Comparison of ENCODE assay signal across 11 cellular contexts in the genomic region with DNA sequence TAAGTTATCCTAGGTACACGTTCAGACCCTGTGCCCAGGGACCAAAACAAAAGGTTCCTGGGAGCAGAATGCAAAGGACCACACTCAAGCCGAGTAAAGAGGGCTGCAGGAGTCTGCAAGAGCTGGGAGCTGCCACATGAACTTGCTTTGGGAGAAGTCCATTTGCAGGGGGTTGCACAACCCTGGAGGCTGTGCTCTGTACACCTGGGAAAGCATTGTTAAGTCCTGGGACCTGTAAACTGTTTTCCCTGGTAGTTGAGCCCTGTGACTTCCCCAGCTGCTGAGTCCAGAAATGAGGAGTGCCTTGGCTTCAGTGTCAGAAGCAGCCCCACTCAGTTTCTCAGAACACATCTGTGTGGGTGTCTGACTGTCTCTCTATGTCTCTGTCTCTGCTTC.
DNase-seq lines count a peak whose midpoint lies in the region; ATAC-seq, FAIRE-seq and TF ChIP-seq lines count a peak whose summit lies in the region.
"Had no signal": no experiment of that assay in that cellular context is flagged by ENCODE, and none has a peak within 500 bp of the region (broad histone marks: within the 10 kb centered on the region; RNA-seq: fewer than 3 reads in every experiment).

No MANE protein-coding gene starts in this region.

- no peaks in the 10 kb centered on the region for H3K9me3 Mint-ChIP-seq in astrocyte (ENCODE audit: unreplicated experiment)

- peaks cover 51% of the 10 kb centered on the region for H3K4me1 Mint-ChIP-seq in astrocyte (ENCODE audit: low read depth, unreplicated experiment)

- H3K27ac Mint-ChIP-seq in astrocyte (ENCODE audit: unreplicated experiment): peak overlapping the region; percentile 99
- H3K27ac Mint-ChIP-seq: activated CD8-positive, alpha-beta memory T cell treated with anti-CD3 and anti-CD28 coated beads, Interleukin-2, amount 10 ng/mL, durations not matched to agents 7 days and 5 days had no signal

- TF ChIP-seq CTCF in astrocyte (IDR thresholded peaks at IDR 0.05; ENCODE audit: insufficient read depth, low read depth, low read length) (no peak), left lung (IDR thresholded peaks at IDR 0.05) (no peak), GM13977 (IDR thresholded peaks at IDR 0.05; ENCODE audit: extremely low read depth, insufficient read depth, missing control alignments) (no peak)

- intact Hi-C loops in left lung (cut with DNase I): no loop called here

- H3K27me3 ChIP-seq in astrocyte (ENCODE audit: insufficient read depth, low read length) (no peaks in the 10 kb centered on the region), left lung (peaks cover 0 to 2% of the 10 kb centered on the region in 2 donors)

- peaks cover 1% of the 10 kb centered on the region for H3K36me3 Mint-ChIP-seq in astrocyte (ENCODE audit: low read depth, unreplicated experiment)
- H3K36me3 Mint-ChIP-seq: activated CD8-positive, alpha-beta memory T cell treated with anti-CD3 and anti-CD28 coated beads, Interleukin-2, amount 10 ng/mL, durations not matched to agents 7 days and 5 days had no signal

- H4K20me1 ChIP-seq in astrocyte (ENCODE audit: insufficient read depth, low read length): no peaks in the 10 kb centered on the region

- 0 out of 2 replicates have a peak, but pooled peaks have one; percentile 9 for TF ChIP-seq POLR2A in H54 (IDR thresholded peaks at IDR 0.05; ENCODE audit: low read depth, low read length)

- H3K27ac ChIP-seq in astrocyte (ENCODE audit: low read depth, low read length) (peak overlapping the region; percentile 93), left lung (peak overlapping the region; percentile 43 to 54), skin epidermis (peak overlapping the region in 15 of 21 experiments; percentile 15 to 78 (median 50))

- H3K27me3 Mint-ChIP-seq in astrocyte (ENCODE audit: low read depth, unreplicated experiment): no peaks in the 10 kb centered on the region

- peak overlapping the region; percentile 2 for H3K4me3 Mint-ChIP-seq in astrocyte (ENCODE audit: unreplicated experiment)
- H3K4me3 Mint-ChIP-seq: activated CD8-positive, alpha-beta memory T cell treated with anti-CD3 and anti-CD28 coated beads, Interleukin-2, amount 10 ng/mL, durations not matched to agents 7 days and 5 days had no signal

- H3K9ac ChIP-seq in astrocyte (ENCODE audit: low read length): peak overlapping the region; percentile 73

- no peak for ATAC-seq in left lung
- ATAC-seq: activated CD8-positive, alpha-beta memory T cell treated with anti-CD3 and anti-CD28 coated beads, Interleukin-2, amount 10 ng/mL, durations not matched to agents 7 days and 5 days had no signal

- H3K4me3 ChIP-seq in astrocyte (ENCODE audit: insufficient read depth, low read depth, low read length) (no peak overlapping the region), left lung (no peak overlapping the region), skin epidermis (no peak overlapping the region)

- H3K9me3 ChIP-seq in astrocyte (ENCODE audit: insufficient read depth, low read depth, low read length): no peaks in the 10 kb centered on the region
- H3K9me3 ChIP-seq in left lung: no peaks in the 10 kb centered on the region

- FAIRE-seq in H54 (lab: Jason Lieb, UNC) (no peak), astrocyte (lab: Jason Lieb, UNC) (no peak)
- FAIRE-seq: G401.6 had no signal

- DNase-seq in H54 (ENCODE audit: insufficient read length, low spot score) (no peak), astrocyte (ENCODE audit: low read depth) (no peak), left lung (no peak), islet precursor cell (no peak), COLO829 (ENCODE audit: low spot score) (no peak), GM13977 (ENCODE audit: low spot score) (no peak)
- no peak for DNase-seq in stimulated activated naive CD4-positive, alpha-beta T cell (lab: John Stamatoyannopoulos, UW)
- DNase-seq: activated CD8-positive, alpha-beta memory T cell treated with anti-CD3 and anti-CD28 coated beads, Interleukin-2, amount 10 ng/mL, durations not matched to agents 7 days and 5 days; NCI-H187 had no signal

- H3K36me3 ChIP-seq in astrocyte (ENCODE audit: insufficient read depth, low read length) (no peaks in the 10 kb centered on the region), left lung (no peaks in the 10 kb centered on the region)

- in situ Hi-C loops in GM13977 (cut with MboI; ENCODE audit: low pct_unique_long_range_greater_than_20kb, low sequenced_read_pairs, unreplicated experiment): no loop called here

- no peak overlapping the region for H2AFZ ChIP-seq in astrocyte (ENCODE audit: low read depth, low read length)

- H3K79me2 ChIP-seq in astrocyte (ENCODE audit: insufficient read depth, low read length): no peaks in the 10 kb centered on the region

- H3K4me1 ChIP-seq in astrocyte (ENCODE audit: insufficient read depth, low read length): peaks cover 26% of the 10 kb centered on the region
- H3K4me1 ChIP-seq in left lung: peaks cover 3 to 8% of the 10 kb centered on the region in 2 donors

- H3K4me2 ChIP-seq in astrocyte (ENCODE audit: low read length): peak overlapping the region; percentile 77
